ENCODE assay signal across 29 cellular contexts in genomic region chr6:90575267-90575666, GRCh38.
"Had no signal": no experiment of that assay in that cellular context is flagged by ENCODE, and none has a peak within 500 bp of the region (broad histone marks: within the 10 kb centered on the region; RNA-seq: fewer than 3 reads in every experiment).

No MANE protein-coding gene starts in this region.

- H3K27ac Mint-ChIP-seq: immature natural killer cell; natural killer cell treated with Interleukin-12 subunit alpha and Interleukin-12 subunit beta and Interleukin-15 and Interleukin-18, amount 100 ng/mL, for 72 hours; stimulated activated effector memory CD8-positive, alpha-beta T cell treated with anti-CD3 and anti-CD28 coated beads, Interleukin-12 subunit alpha, Interleukin-12 subunit beta, amount 100 ng/mL, for 72 hours; stimulated activated naive CD8-positive, alpha-beta T cell treated with anti-CD3 and anti-CD28 coated beads, Interleukin-15, amount 100 ng/mL, for 72 hours; T-helper 2 cell treated with Interferon-gamma antibody and Interleukin-4, amounts not matched to agents 5 μg/mL and 100 μg/mL, for 36 hours had no signal

- H3K9me3 Mint-ChIP-seq: activated naive CD4-positive, alpha-beta T cell treated with anti-CD3 and anti-CD28 coated beads, Interleukin-2, amount 50 U/mL, for 72 hours; activated T-cell treated with anti-CD3 and anti-CD28 coated beads, Interleukin-2, amount 50 U/mL, for 72 hours; central memory CD8-positive, alpha-beta T cell; immature natural killer cell; natural killer cell treated with Interleukin-12 subunit alpha and Interleukin-12 subunit beta and Interleukin-15 and Interleukin-18, amount 100 ng/mL, for 72 hours; stimulated activated effector memory CD8-positive, alpha-beta T cell treated with anti-CD3 and anti-CD28 coated beads, Interleukin-12 subunit alpha, Interleukin-12 subunit beta, amount 100 ng/mL, for 72 hours; stimulated activated naive CD8-positive, alpha-beta T cell treated with anti-CD3 and anti-CD28 coated beads, Interleukin-15, amount 100 ng/mL, for 72 hours; T-helper 2 cell treated with Interferon-gamma antibody and Interleukin-4, amounts not matched to agents 5 μg/mL and 100 μg/mL, for 36 hours had no signal

- H3K36me3 Mint-ChIP-seq: activated naive CD4-positive, alpha-beta T cell treated with anti-CD3 and anti-CD28 coated beads, Interleukin-2, amount 50 U/mL, for 72 hours; natural killer cell treated with Interleukin-12 subunit alpha and Interleukin-12 subunit beta and Interleukin-15 and Interleukin-18, amount 100 ng/mL, for 72 hours had no signal

- H3K4me3 ChIP-seq: colonic mucosa, gastrocnemius medialis, right lobe of liver, skin epidermis, thyroid gland, upper lobe of left lung, vagina had no signal

- ATAC-seq: activated naive CD4-positive, alpha-beta T cell treated with anti-CD3 and anti-CD28 coated beads, Interleukin-2, amount 50 U/mL, for 72 hours; activated T-cell treated with anti-CD3 and anti-CD28 coated beads, Interleukin-2, amount 50 U/mL, for 72 hours; gastrocnemius medialis; left colon; natural killer cell treated with Interleukin-12 subunit alpha and Interleukin-12 subunit beta and Interleukin-15 and Interleukin-18, amount 100 ng/mL, for 72 hours; right lobe of liver; stimulated activated effector memory CD8-positive, alpha-beta T cell treated with anti-CD3 and anti-CD28 coated beads, Interleukin-12 subunit alpha, Interleukin-12 subunit beta, amount 100 ng/mL, for 72 hours; stimulated activated naive CD8-positive, alpha-beta T cell treated with anti-CD3 and anti-CD28 coated beads, Interleukin-15, amount 100 ng/mL, for 72 hours had no signal

- H3K27me3 ChIP-seq: colonic mucosa, gastrocnemius medialis, right lobe of liver, thyroid gland, upper lobe of left lung, vagina had no signal

- H3K9me3 ChIP-seq: colonic mucosa, gastrocnemius medialis, right lobe of liver, thyroid gland, upper lobe of left lung, vagina had no signal

- H3K36me3 ChIP-seq: colonic mucosa, gastrocnemius medialis, right lobe of liver, thyroid gland, vagina had no signal

- H3K4me3 Mint-ChIP-seq: activated T-cell treated with anti-CD3 and anti-CD28 coated beads, Interleukin-2, amount 50 U/mL, for 72 hours; central memory CD8-positive, alpha-beta T cell; immature natural killer cell; natural killer cell treated with Interleukin-12 subunit alpha and Interleukin-12 subunit beta and Interleukin-15 and Interleukin-18, amount 100 ng/mL, for 72 hours; stimulated activated effector memory CD8-positive, alpha-beta T cell treated with anti-CD3 and anti-CD28 coated beads, Interleukin-12 subunit alpha, Interleukin-12 subunit beta, amount 100 ng/mL, for 72 hours; stimulated activated naive CD8-positive, alpha-beta T cell treated with anti-CD3 and anti-CD28 coated beads, Interleukin-15, amount 100 ng/mL, for 72 hours; T-helper 2 cell treated with Interferon-gamma antibody and Interleukin-4, amounts not matched to agents 5 μg/mL and 100 μg/mL, for 36 hours had no signal

- H3K27me3 Mint-ChIP-seq: central memory CD8-positive, alpha-beta T cell; natural killer cell treated with Interleukin-12 subunit alpha and Interleukin-12 subunit beta and Interleukin-15 and Interleukin-18, amount 100 ng/mL, for 72 hours; stimulated activated naive CD8-positive, alpha-beta T cell treated with anti-CD3 and anti-CD28 coated beads, Interleukin-15, amount 100 ng/mL, for 72 hours had no signal

- FAIRE-seq: bronchial epithelial cell, kidney had no signal

- H3K27ac ChIP-seq: colonic mucosa, gastrocnemius medialis, right lobe of liver, skin epidermis, thyroid gland, upper lobe of left lung, vagina had no signal

- H3K4me1 ChIP-seq: colonic mucosa, right lobe of liver, thyroid gland had no signal

- DNase-seq: activated CD4-positive, alpha-beta T cell treated with anti-CD3 and anti-CD28 coated beads for 4 hours; activated CD4-positive, alpha-beta T cell treated with anti-CD3 and anti-CD28 coated beads, Interleukin-2, amount 50 U/mL, for 4 hours; activated naive CD4-positive, alpha-beta T cell; activated T-cell treated with anti-CD3 and anti-CD28 coated beads for 4 hours; activated T-cell treated with anti-CD3 and anti-CD28 coated beads, Interleukin-2, amount 50 U/mL, for 72 hours; anterior cingulate cortex; colonic mucosa; effector CD8-positive, alpha-beta T cell; gastrocnemius medialis; glutamatergic neuron; kidney; left colon; right lobe of liver; stimulated activated CD4-positive, alpha-beta T cell treated with anti-CD3 and anti-CD28 coated beads, Interleukin-12 subunit alpha, Interleukin-12 subunit beta, amount 100 ng/mL, for 4 hours; stimulated activated CD4-positive, alpha-beta T cell treated with anti-CD3 and anti-CD28 coated beads, Interleukin-4, amount 100 ng/mL, for 24 hours; stimulated activated naive CD8-positive, alpha-beta T cell treated with anti-CD3 and anti-CD28 coated beads, Interleukin-15, amount 100 ng/mL, for 72 hours; substantia nigra; T-helper 1 cell; thyroid gland; upper lobe of left lung had no signal
